In the genomic region with DNA sequence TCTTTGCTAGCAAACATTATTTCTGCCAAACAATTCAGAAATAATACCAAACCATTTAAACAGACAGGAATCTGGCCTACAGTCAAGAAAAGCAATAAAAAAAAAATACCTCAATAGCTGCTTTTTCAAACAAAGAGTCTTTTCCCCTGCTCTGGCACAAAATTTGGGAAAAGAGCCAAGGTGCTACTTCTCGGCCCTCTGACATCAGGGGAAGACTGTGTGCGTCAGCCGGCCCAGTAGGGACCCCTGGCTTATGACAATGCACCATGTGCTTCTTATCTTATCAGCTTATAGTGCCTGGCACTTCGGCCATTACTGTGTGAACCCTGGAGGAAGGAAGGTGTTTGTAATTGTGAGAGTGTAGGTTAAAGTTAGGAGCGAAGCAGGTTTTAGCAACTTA, we compare ENCODE assay signal across 9 cellular contexts.
DNase-seq lines count a peak whose midpoint lies in the region; ATAC-seq, FAIRE-seq and TF ChIP-seq lines count a peak whose summit lies in the region.
"Had no signal": no experiment of that assay in that cellular context is flagged by ENCODE, and none has a peak within 500 bp of the region (broad histone marks: within the 10 kb centered on the region; RNA-seq: fewer than 3 reads in every experiment).

No MANE protein-coding gene starts in this region.

- no peak overlapping the region for H2AFZ ChIP-seq in IMR-90 (replicated peaks; ENCODE audit: low read length, poor library complexity)

- H3K4me2 ChIP-seq in IMR-90 (ENCODE audit: low read depth, low read length) (peak overlapping the region; percentile 57; the same call in 1 of the 2 replicates), skeletal muscle satellite cell (ENCODE audit: low read length) (peak overlapping the region; percentile 41)

- no peak overlapping the region; the same call in 1 of the 2 replicates for H2BK20ac ChIP-seq in IMR-90 (ENCODE audit: low read depth, low read length)

- no peaks in the 10 kb centered on the region for H3K36me3 ChIP-seq in IMR-90 (ENCODE audit: control insufficient read depth, insufficient read depth, low read length)
- no peaks in the 10 kb centered on the region for H3K36me3 ChIP-seq in skeletal muscle satellite cell (ENCODE audit: insufficient read depth, low read length)

- peak overlapping the region; percentile 36; the same call in 1 of the 2 replicates for H4K91ac ChIP-seq in IMR-90 (ENCODE audit: insufficient read depth, low read depth, low read length)

- no peak overlapping the region; the same call in 1 of the 2 replicates for H3K18ac ChIP-seq in IMR-90 (ENCODE audit: low read depth, low read length)

- peaks cover 17 to 47% of the 10 kb centered on the region in 2 experiments for H3K79me1 ChIP-seq in IMR-90 (ENCODE audit: low read depth in 1 of 2, low read length in 2 of 2)

- WGBS in IMR-90 (ENCODE audit: extremely low coverage in 2 of 2, insufficient read length in 1 of 2), 2 experiments, result no CpG with 5 or more reads among the region's 5 CpGs

- peak overlapping the region; percentile 40 for H2BK5ac ChIP-seq in IMR-90 (ENCODE audit: low read depth, low read length, poor library complexity, severe bottlenecking)

- H3K4ac ChIP-seq in IMR-90 (ENCODE audit: low read depth, low read length), result 0 out of 2 replicates have a peak overlapping the region, but pooled peaks have one; percentile 31

- H3K56ac ChIP-seq in IMR-90 (ENCODE audit: extremely low read depth, insufficient read depth, low read length), result no peak overlapping the region

- H3K9ac ChIP-seq in IMR-90 (ENCODE audit: low read depth, low read length) (no peak overlapping the region), skeletal muscle satellite cell (ENCODE audit: low read depth, low read length) (peak overlapping the region; percentile 44)

- CTCF ChIA-PET in IMR-90 (lab: Yijun Ruan, JAX), result interaction anchor here (0.8 to 1.5 kb wide), 2 partner anchors 9 to 268 kb away, joined by 3 to 4 read pairs; no protein-coding TSS in a partner anchor

- no peak for TF ChIP-seq POLR2A in IMR-90 (IDR thresholded peaks at IDR 0.05; ENCODE audit: low read depth, low read length)

- dilution Hi-C loops in IMR-90 (cut with HindIII; ENCODE audit: low sequenced_read_pairs, unreplicated experiment), result no loop called here

- H3K14ac ChIP-seq in IMR-90 (replicated peaks; ENCODE audit: low read depth, low read length), result no peak overlapping the region; the same call in 1 of the 2 replicates

- in situ Hi-C loops in IMR-90 (cut with MboI; ENCODE audit: low sequenced_read_pairs), result no loop called here

- no TSS peak for BruUV-seq in IMR-90 (replicated peaks; lab: Mats Ljungman, UMichigan)

- peaks cover 20% of the 10 kb centered on the region for H3K4me1 ChIP-seq in IMR-90 (ENCODE audit: control insufficient read depth, insufficient read depth, low read length)
- peaks cover 51% of the 10 kb centered on the region for H3K4me1 ChIP-seq in skeletal muscle satellite cell (ENCODE audit: control insufficient read depth, insufficient read depth, low read length)

- H2BK120ac ChIP-seq in IMR-90 (ENCODE audit: low read depth, low read length), result peak overlapping the region; percentile 10; the same call in 1 of the 2 replicates

- peaks cover 4% of the 10 kb centered on the region; the same call in 1 of the 2 replicates for H4K20me1 ChIP-seq in IMR-90 (ENCODE audit: insufficient read depth, low read length)

- peaks cover 13% of the 10 kb centered on the region; the same call in 1 of the 2 replicates for H3K9me1 ChIP-seq in IMR-90 (ENCODE audit: insufficient read depth, low read length)

- no peaks in the 10 kb centered on the region for H3K9me3 ChIP-seq in IMR-90 (ENCODE audit: control insufficient read depth, insufficient read depth, low read length)
- no peaks in the 10 kb centered on the region for H3K9me3 ChIP-seq in skeletal muscle satellite cell (replicated peaks; ENCODE audit: low read length)

- 0 out of 2 replicates have a peak overlapping the region, but pooled peaks have one; percentile 5 for H3K27ac ChIP-seq in IMR-90 (ENCODE audit: insufficient read depth, low read length)

- H3K27me3 ChIP-seq in IMR-90 (ENCODE audit: control insufficient read depth, insufficient read depth, low read length) (no peaks in the 10 kb centered on the region), skeletal muscle satellite cell (ENCODE audit: control insufficient read depth, insufficient read depth, low read length) (no peaks in the 10 kb centered on the region)

- POLR2A ChIA-PET in IMR-90 (lab: Charles Lee; ENCODE audit: unreplicated experiment), result interaction anchor here (0.6 kb wide), 1 partner anchor 153 kb away, joined by 3 read pairs; no protein-coding TSS in a partner anchor

- no peak for TF ChIP-seq RAD21 in IMR-90 (IDR thresholded peaks at IDR 0.05; ENCODE audit: low read length)

- no peak overlapping the region for H2AK9ac ChIP-seq in IMR-90 (replicated peaks; ENCODE audit: low read depth, low read length, poor library complexity)

- TF ChIP-seq CTCF in IMR-90 (conservative IDR thresholded peaks at IDR 0.05; ENCODE audit: low read depth, low read length), result no peak

- peak overlapping the region; percentile 18; the same call in 1 of the 2 replicates for H3K23ac ChIP-seq in IMR-90 (ENCODE audit: low read depth, low read length)

- FAIRE-seq in islet of Langerhans (lab: Jason Lieb, UNC), result peak; percentile 68

- 0 out of 2 replicates have a peak overlapping the region, but pooled peaks have one; percentile 24 for H4K5ac ChIP-seq in IMR-90 (ENCODE audit: low read depth, low read length)

- peak overlapping the region; percentile 13; the same call in 1 of the 2 replicates for H2AK5ac ChIP-seq in IMR-90 (ENCODE audit: low read depth, low read length)

- ATAC-seq in IMR-90 (ENCODE audit: low read depth), result peak; percentile 10; the same call in 1 of the 2 replicates
- no peak for ATAC-seq in HG02642 (IDR thresholded peaks at IDR 0.05; ENCODE audit: poor library complexity, unreplicated experiment)
- ATAC-seq: activated CD4-positive, CD25-positive, alpha-beta regulatory T cell treated with anti-CD3 and anti-CD28 coated beads, Interleukin-2, amount 50 U/mL, for 24 hours had no signal

- H2BK15ac ChIP-seq in IMR-90 (ENCODE audit: low read depth, low read length), result 0 out of 3 replicates have a peak overlapping the region, but pooled peaks have one; percentile 2

- peak overlapping the region; percentile 18 to 28; a peak in 2 of 4 replicates for H4K8ac ChIP-seq in IMR-90 (ENCODE audit: low read depth in 2 of 2, low read length in 2 of 2)

- no peak overlapping the region for H3K4me3 ChIP-seq in IMR-90 (ENCODE audit: insufficient read depth, low read depth, low read length)
- H3K4me3 ChIP-seq in skeletal muscle satellite cell (ENCODE audit: low read length), result no peak overlapping the region

- intact Hi-C loops in IMR-90 (cut with micrococcal nuclease), result loop anchor here (5.0 kb wide), 3 partner anchors 56 to 89 kb away; a partner anchor contains a TSS

- DNase-seq in IMR-90 (peak; percentile 92), brain pericyte (ENCODE audit: low read depth, low spot score) (peak; percentile 92), DMS79 (lab: John Stamatoyannopoulos, UW) (no peak), EL (no peak)
- no peak for DNase-seq in activated T-cell treated with anti-CD3 and anti-CD28 coated beads, Interleukin-2, amount 50 U/mL, for 1 hour

TF ChIP-seq in IMR-90, 13 proteins besides CTCF, POLR2A, EP300 and RAD21:
- no peak for TF ChIP-seq CHD1 (IDR thresholded peaks at IDR 0.05; ENCODE audit: low read depth, low read length)
- TF ChIP-seq, protein P1, sequence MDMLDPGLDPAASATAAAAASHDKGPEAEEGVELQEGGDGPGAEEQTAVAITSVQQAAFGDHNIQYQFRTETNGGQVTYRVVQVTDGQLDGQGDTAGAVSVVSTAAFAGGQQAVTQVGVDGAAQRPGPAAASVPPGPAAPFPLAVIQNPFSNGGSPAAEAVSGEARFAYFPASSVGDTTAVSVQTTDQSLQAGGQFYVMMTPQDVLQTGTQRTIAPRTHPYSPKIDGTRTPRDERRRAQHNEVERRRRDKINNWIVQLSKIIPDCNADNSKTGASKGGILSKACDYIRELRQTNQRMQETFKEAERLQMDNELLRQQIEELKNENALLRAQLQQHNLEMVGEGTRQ (IDR thresholded peaks at IDR 0.05; ENCODE audit: low read depth, low read length), result peak; percentile 19; the same call in 1 of the 2 replicates

Comparison
In these comparisons a context has a peak if more than half of its experiments do, and no peak if none do; other contexts are left out.
1. DNase-seq: peak in IMR-90 (single experiment) and brain pericyte (single experiment); none in DMS79 (single experiment), activated T-cell treated with anti-CD3 and anti-CD28 coated beads, Interleukin-2, amount 50 U/mL, for 1 hour (single experiment) and EL (single experiment).